ENCODE assay signal across 1 cellular context in the genomic region with DNA sequence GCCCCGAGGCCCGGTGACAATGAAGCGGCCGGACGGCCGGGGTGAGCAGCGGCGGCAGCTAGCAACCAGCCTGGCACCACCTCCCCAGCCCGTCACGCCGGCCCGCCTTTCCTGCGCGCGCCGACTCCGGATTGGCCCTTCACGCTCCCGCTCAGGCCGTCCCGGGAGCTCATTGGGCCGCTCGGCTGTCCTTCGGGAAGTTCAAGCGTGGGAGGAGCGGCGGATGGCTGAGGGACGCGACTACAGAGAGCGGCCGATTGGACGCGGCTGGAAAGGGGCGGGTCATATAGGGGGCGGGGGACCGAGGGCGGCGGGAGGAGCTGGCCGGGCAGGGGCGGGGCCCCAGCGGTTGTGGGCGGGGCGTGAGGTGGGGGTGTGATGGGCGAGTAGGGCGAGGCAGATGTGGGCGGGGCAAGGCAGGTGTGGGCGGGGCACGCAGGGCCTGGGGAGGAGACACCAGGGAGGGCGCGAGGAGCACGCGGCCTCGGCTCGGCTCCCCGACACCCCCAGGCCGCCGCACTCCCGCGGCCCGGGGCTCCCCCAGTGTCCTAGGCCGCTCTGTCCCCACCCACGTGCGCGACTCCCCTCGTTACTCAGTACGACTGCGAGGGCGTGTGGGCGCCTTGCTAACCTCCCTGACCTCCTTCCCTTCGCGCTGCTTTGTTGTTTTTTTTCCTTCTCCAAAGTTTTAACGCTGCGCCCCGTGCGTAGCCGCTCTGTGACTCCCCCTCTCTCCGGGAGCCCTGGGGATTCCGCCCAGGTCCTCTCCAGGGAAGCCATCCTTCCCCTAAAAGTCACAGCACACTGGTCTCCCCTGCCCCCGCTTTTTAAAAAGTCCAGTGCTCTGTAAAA.
TF ChIP-seq lines count a peak whose summit lies in the region.

TSS of gene CEP131 (minus strand) at position 60 of the 852 bp plus-strand sequence. CDS start 2,909 bp downstream, outside the sequence.

TF ChIP-seq in K562, 482 proteins besides CTCF, POLR2A, EP300 and RAD21 (continued from another document and continues in another):
- TF ChIP-seq, protein P1, sequence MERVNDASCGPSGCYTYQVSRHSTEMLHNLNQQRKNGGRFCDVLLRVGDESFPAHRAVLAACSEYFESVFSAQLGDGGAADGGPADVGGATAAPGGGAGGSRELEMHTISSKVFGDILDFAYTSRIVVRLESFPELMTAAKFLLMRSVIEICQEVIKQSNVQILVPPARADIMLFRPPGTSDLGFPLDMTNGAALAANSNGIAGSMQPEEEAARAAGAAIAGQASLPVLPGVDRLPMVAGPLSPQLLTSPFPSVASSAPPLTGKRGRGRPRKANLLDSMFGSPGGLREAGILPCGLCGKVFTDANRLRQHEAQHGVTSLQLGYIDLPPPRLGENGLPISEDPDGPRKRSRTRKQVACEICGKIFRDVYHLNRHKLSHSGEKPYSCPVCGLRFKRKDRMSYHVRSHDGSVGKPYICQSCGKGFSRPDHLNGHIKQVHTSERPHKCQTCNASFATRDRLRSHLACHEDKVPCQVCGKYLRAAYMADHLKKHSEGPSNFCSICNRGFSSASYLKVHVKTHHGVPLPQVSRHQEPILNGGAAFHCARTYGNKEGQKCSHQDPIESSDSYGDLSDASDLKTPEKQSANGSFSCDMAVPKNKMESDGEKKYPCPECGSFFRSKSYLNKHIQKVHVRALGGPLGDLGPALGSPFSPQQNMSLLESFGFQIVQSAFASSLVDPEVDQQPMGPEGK (CRISPR knock-in tag; IDR thresholded peaks at IDR 0.05; ENCODE audit: borderline replicate concordance), result no peak
- TF ChIP-seq NCOA4 (IDR thresholded peaks at IDR 0.05; ENCODE audit: partially characterized antibody) (no peak), ZNF507 (tag; conservative IDR thresholded peaks at IDR 0.05) (no peak), RUNX1 (IDR thresholded peaks at IDR 0.05; ENCODE audit: low read depth) (no peak), KLF10 (CRISPR knock-in tag; IDR thresholded peaks at IDR 0.05) (no peak), MCM3 (IDR thresholded peaks at IDR 0.05) (no peak), MXI1 (IDR thresholded peaks at IDR 0.05; ENCODE audit: low read depth, low read length) (no peak), NBN (IDR thresholded peaks at IDR 0.05; ENCODE audit: low read depth) (no peak), ZSCAN32 (CRISPR knock-in tag; IDR thresholded peaks at IDR 0.05) (no peak), ZNF766 (CRISPR knock-in tag; conservative IDR thresholded peaks at IDR 0.05) (no peak), XRCC3 (IDR thresholded peaks at IDR 0.05) (no peak), ZNF586 (CRISPR knock-in tag; conservative IDR thresholded peaks at IDR 0.05) (no peak), POLR2B (IDR thresholded peaks at IDR 0.05; ENCODE audit: low read depth, partially characterized antibody) (peak; percentile 70), CTCFL (IDR thresholded peaks at IDR 0.05; ENCODE audit: borderline replicate concordance, insufficient read depth, low read depth, low read length, poor library complexity, severe bottlenecking) (no peak), HDAC1 (IDR thresholded peaks at IDR 0.05) (peak in 1 of 2 experiments; percentile 64; a peak in 2 of 4 replicates), CAMTA2 (CRISPR knock-in tag; conservative IDR thresholded peaks at IDR 0.05) (no peak), EWSR1 (IDR thresholded peaks at IDR 0.05; ENCODE audit: borderline replicate concordance, low read depth, partially characterized antibody) (no peak), KLF6 (CRISPR knock-in tag; IDR thresholded peaks at IDR 0.05; ENCODE audit: borderline replicate concordance) (no peak), ZC3H4 (CRISPR knock-in tag; IDR thresholded peaks at IDR 0.05; ENCODE audit: borderline replicate concordance) (no peak), USF2 (CRISPR knock-in tag; IDR thresholded peaks at IDR 0.05) (no peak), ZNF274 (IDR thresholded peaks at IDR 0.05; ENCODE audit: borderline replicate concordance, low read depth, low read length) (no peak), MTF1 (CRISPR knock-in tag; IDR thresholded peaks at IDR 0.05; ENCODE audit: borderline replicate concordance) (no peak), JUNB (CRISPR knock-in tag; conservative IDR thresholded peaks at IDR 0.05) (no peak), HSF4 (CRISPR knock-in tag; IDR thresholded peaks at IDR 0.05; ENCODE audit: borderline replicate concordance) (no peak), HNRNPLL (IDR thresholded peaks at IDR 0.05; ENCODE audit: low read depth, low read length, poor library complexity, severe bottlenecking) (peak; percentile 92), NFE2L1 (tag; IDR thresholded peaks at IDR 0.05; ENCODE audit: borderline replicate concordance, low read depth) (no peak), FIP1L1 (IDR thresholded peaks at IDR 0.05; ENCODE audit: low read depth, low read length, poor library complexity, severe bottlenecking) (no peak), SREBF2 (CRISPR knock-in tag; IDR thresholded peaks at IDR 0.05) (no peak), NR2F6 (CRISPR knock-in tag; IDR thresholded peaks at IDR 0.05) (no peak), ZC3H8 (IDR thresholded peaks at IDR 0.05) (no peak), PTTG1 (tag; IDR thresholded peaks at IDR 0.05; ENCODE audit: low read depth) (no peak), ETS2 (tag; IDR thresholded peaks at IDR 0.05; ENCODE audit: borderline replicate concordance, poor library complexity, severe bottlenecking) (no peak)
- TF ChIP-seq, protein P2, sequence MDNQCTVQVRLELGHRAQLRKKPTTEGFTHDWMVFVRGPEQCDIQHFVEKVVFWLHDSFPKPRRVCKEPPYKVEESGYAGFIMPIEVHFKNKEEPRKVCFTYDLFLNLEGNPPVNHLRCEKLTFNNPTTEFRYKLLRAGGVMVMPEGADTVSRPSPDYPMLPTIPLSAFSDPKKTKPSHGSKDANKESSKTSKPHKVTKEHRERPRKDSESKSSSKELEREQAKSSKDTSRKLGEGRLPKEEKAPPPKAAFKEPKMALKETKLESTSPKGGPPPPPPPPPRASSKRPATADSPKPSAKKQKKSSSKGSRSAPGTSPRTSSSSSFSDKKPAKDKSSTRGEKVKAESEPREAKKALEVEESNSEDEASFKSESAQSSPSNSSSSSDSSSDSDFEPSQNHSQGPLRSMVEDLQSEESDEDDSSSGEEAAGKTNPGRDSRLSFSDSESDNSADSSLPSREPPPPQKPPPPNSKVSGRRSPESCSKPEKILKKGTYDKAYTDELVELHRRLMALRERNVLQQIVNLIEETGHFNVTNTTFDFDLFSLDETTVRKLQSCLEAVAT (IDR thresholded peaks at IDR 0.05), result peak in 1 of 2 experiments; percentile 89; a peak in 2 of 4 replicates
- TF ChIP-seq, protein P3, sequence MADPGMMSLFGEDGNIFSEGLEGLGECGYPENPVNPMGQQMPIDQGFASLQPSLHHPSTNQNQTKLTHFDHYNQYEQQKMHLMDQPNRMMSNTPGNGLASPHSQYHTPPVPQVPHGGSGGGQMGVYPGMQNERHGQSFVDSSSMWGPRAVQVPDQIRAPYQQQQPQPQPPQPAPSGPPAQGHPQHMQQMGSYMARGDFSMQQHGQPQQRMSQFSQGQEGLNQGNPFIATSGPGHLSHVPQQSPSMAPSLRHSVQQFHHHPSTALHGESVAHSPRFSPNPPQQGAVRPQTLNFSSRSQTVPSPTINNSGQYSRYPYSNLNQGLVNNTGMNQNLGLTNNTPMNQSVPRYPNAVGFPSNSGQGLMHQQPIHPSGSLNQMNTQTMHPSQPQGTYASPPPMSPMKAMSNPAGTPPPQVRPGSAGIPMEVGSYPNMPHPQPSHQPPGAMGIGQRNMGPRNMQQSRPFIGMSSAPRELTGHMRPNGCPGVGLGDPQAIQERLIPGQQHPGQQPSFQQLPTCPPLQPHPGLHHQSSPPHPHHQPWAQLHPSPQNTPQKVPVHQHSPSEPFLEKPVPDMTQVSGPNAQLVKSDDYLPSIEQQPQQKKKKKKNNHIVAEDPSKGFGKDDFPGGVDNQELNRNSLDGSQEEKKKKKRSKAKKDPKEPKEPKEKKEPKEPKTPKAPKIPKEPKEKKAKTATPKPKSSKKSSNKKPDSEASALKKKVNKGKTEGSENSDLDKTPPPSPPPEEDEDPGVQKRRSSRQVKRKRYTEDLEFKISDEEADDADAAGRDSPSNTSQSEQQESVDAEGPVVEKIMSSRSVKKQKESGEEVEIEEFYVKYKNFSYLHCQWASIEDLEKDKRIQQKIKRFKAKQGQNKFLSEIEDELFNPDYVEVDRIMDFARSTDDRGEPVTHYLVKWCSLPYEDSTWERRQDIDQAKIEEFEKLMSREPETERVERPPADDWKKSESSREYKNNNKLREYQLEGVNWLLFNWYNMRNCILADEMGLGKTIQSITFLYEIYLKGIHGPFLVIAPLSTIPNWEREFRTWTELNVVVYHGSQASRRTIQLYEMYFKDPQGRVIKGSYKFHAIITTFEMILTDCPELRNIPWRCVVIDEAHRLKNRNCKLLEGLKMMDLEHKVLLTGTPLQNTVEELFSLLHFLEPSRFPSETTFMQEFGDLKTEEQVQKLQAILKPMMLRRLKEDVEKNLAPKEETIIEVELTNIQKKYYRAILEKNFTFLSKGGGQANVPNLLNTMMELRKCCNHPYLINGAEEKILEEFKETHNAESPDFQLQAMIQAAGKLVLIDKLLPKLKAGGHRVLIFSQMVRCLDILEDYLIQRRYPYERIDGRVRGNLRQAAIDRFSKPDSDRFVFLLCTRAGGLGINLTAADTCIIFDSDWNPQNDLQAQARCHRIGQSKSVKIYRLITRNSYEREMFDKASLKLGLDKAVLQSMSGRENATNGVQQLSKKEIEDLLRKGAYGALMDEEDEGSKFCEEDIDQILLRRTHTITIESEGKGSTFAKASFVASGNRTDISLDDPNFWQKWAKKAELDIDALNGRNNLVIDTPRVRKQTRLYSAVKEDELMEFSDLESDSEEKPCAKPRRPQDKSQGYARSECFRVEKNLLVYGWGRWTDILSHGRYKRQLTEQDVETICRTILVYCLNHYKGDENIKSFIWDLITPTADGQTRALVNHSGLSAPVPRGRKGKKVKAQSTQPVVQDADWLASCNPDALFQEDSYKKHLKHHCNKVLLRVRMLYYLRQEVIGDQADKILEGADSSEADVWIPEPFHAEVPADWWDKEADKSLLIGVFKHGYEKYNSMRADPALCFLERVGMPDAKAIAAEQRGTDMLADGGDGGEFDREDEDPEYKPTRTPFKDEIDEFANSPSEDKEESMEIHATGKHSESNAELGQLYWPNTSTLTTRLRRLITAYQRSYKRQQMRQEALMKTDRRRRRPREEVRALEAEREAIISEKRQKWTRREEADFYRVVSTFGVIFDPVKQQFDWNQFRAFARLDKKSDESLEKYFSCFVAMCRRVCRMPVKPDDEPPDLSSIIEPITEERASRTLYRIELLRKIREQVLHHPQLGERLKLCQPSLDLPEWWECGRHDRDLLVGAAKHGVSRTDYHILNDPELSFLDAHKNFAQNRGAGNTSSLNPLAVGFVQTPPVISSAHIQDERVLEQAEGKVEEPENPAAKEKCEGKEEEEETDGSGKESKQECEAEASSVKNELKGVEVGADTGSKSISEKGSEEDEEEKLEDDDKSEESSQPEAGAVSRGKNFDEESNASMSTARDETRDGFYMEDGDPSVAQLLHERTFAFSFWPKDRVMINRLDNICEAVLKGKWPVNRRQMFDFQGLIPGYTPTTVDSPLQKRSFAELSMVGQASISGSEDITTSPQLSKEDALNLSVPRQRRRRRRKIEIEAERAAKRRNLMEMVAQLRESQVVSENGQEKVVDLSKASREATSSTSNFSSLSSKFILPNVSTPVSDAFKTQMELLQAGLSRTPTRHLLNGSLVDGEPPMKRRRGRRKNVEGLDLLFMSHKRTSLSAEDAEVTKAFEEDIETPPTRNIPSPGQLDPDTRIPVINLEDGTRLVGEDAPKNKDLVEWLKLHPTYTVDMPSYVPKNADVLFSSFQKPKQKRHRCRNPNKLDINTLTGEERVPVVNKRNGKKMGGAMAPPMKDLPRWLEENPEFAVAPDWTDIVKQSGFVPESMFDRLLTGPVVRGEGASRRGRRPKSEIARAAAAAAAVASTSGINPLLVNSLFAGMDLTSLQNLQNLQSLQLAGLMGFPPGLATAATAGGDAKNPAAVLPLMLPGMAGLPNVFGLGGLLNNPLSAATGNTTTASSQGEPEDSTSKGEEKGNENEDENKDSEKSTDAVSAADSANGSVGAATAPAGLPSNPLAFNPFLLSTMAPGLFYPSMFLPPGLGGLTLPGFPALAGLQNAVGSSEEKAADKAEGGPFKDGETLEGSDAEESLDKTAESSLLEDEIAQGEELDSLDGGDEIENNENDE (IDR thresholded peaks at IDR 0.05; ENCODE audit: low read depth, low read length), result no peak
- TF ChIP-seq, protein P4, sequence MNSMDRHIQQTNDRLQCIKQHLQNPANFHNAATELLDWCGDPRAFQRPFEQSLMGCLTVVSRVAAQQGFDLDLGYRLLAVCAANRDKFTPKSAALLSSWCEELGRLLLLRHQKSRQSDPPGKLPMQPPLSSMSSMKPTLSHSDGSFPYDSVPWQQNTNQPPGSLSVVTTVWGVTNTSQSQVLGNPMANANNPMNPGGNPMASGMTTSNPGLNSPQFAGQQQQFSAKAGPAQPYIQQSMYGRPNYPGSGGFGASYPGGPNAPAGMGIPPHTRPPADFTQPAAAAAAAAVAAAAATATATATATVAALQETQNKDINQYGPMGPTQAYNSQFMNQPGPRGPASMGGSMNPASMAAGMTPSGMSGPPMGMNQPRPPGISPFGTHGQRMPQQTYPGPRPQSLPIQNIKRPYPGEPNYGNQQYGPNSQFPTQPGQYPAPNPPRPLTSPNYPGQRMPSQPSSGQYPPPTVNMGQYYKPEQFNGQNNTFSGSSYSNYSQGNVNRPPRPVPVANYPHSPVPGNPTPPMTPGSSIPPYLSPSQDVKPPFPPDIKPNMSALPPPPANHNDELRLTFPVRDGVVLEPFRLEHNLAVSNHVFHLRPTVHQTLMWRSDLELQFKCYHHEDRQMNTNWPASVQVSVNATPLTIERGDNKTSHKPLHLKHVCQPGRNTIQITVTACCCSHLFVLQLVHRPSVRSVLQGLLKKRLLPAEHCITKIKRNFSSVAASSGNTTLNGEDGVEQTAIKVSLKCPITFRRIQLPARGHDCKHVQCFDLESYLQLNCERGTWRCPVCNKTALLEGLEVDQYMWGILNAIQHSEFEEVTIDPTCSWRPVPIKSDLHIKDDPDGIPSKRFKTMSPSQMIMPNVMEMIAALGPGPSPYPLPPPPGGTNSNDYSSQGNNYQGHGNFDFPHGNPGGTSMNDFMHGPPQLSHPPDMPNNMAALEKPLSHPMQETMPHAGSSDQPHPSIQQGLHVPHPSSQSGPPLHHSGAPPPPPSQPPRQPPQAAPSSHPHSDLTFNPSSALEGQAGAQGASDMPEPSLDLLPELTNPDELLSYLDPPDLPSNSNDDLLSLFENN (IDR thresholded peaks at IDR 0.05; ENCODE audit: low read depth in 2 of 2, low read length in 2 of 2), result no peak
